In the genomic region with DNA sequence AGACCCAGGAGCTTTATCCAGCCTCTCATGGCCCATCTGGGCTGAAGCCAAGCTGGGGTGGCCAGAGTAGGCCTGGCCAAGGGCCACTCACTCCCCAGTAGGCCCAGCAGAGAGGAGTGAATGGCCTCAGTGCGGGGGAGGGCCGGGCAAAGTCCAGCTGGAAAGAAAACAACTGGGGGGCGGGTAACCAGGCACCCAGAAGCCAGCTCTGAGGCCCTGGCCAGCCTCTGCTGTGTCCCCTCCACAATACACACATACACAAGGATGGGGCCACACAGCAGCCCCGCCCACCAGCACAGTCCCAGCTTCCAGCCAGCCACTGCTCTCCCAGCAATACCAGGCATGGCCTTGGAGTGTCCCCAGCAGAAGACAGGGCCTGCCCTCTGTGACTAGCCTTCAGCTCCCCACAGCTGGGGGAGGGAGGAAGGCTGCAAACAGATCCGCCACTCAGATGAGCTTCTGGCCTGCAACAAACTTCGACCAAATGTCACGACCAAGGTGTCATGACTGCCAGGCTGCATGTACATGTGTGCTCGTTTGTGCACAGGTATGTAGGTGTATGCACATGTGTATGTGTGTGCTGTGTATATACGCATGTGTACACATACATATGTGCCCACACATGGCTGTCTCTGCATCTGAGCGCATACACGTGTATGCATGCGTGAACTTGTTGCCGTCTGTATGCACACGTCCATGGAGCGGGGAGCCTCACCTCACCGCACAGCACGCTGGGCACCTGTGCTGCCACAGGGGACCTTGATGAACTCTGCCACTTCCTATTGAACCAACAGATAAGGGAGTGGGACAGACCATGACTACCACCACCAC, we compare ENCODE assay signal across 1 cellular context.
TF ChIP-seq lines count a peak whose summit lies in the region.

No MANE protein-coding gene starts in this region.

TF ChIP-seq in HepG2, 621 proteins besides CTCF, POLR2A, EP300 and RAD21 (continued from another document and continues in another):
- TF ChIP-seq HBP1 (CRISPR knock-in tag; IDR thresholded peaks at IDR 0.05; ENCODE audit: low read depth) = peak; percentile 87; the same call in 1 of the 2 replicates
- no peak for TF ChIP-seq SCMH1 (CRISPR knock-in tag; IDR thresholded peaks at IDR 0.05; ENCODE audit: borderline replicate concordance)
- no peak for TF ChIP-seq ZFP62 (CRISPR knock-in tag; IDR thresholded peaks at IDR 0.05)
- no peak for TF ChIP-seq ZNF577 (CRISPR knock-in tag; IDR thresholded peaks at IDR 0.05; ENCODE audit: borderline replicate concordance, low read depth)
- TF ChIP-seq NRL (CRISPR knock-in tag; IDR thresholded peaks at IDR 0.05; ENCODE audit: borderline replicate concordance) = peak; percentile 77
- TF ChIP-seq CHD4 (IDR thresholded peaks at IDR 0.05; ENCODE audit: borderline replicate concordance, low read length) = no peak; the same call in 1 of the 2 replicates
- peak; percentile 80 for TF ChIP-seq ZMYM2 (CRISPR knock-in tag; IDR thresholded peaks at IDR 0.05)
- TF ChIP-seq MBNL3 (CRISPR knock-in tag; conservative IDR thresholded peaks at IDR 0.05) = no peak
- TF ChIP-seq ZNF777 (CRISPR knock-in tag; IDR thresholded peaks at IDR 0.05) = no peak
- peak; percentile 87 for TF ChIP-seq WIZ (CRISPR knock-in tag; IDR thresholded peaks at IDR 0.05)
- peak; percentile 96 for TF ChIP-seq ZNF431 (CRISPR knock-in tag; IDR thresholded peaks at IDR 0.05; ENCODE audit: borderline replicate concordance, low read depth)
- TF ChIP-seq JARID2 (CRISPR knock-in tag; IDR thresholded peaks at IDR 0.05; ENCODE audit: insufficient replicate concordance) = peak; percentile 74
- 0 out of 2 replicates have a peak, but pooled peaks have one; percentile 6 for TF ChIP-seq HHEX (CRISPR knock-in tag; IDR thresholded peaks at IDR 0.05)
- TF ChIP-seq ZNF839 (CRISPR knock-in tag; IDR thresholded peaks at IDR 0.05; ENCODE audit: borderline replicate concordance) = peak; percentile 74
- peak; percentile 88 for TF ChIP-seq ZNF770 (CRISPR knock-in tag; IDR thresholded peaks at IDR 0.05)
- TF ChIP-seq ZNF256 (CRISPR knock-in tag; conservative IDR thresholded peaks at IDR 0.05) = peak; percentile 84; the same call in 1 of the 2 replicates
- TF ChIP-seq SMAD1 (CRISPR knock-in tag; IDR thresholded peaks at IDR 0.05; ENCODE audit: borderline replicate concordance, low read depth) = no peak
- TF ChIP-seq AHDC1 (CRISPR knock-in tag; IDR thresholded peaks at IDR 0.05; ENCODE audit: borderline replicate concordance) = peak; percentile 94
- TF ChIP-seq SRSF4 (IDR thresholded peaks at IDR 0.05; ENCODE audit: low read depth, low read length, poor library complexity, severe bottlenecking) = no peak
- TF ChIP-seq ZNF720 (CRISPR knock-in tag; IDR thresholded peaks at IDR 0.05) = no peak; the same call in 1 of the 2 replicates
- peak; percentile 85 for TF ChIP-seq ZNF883 (CRISPR knock-in tag; IDR thresholded peaks at IDR 0.05; ENCODE audit: not compliant biosample characterization)
- TF ChIP-seq ZIK1 (CRISPR knock-in tag; IDR thresholded peaks at IDR 0.05; ENCODE audit: borderline replicate concordance, low read depth) = peak; percentile 88
- TF ChIP-seq, protein P1, sequence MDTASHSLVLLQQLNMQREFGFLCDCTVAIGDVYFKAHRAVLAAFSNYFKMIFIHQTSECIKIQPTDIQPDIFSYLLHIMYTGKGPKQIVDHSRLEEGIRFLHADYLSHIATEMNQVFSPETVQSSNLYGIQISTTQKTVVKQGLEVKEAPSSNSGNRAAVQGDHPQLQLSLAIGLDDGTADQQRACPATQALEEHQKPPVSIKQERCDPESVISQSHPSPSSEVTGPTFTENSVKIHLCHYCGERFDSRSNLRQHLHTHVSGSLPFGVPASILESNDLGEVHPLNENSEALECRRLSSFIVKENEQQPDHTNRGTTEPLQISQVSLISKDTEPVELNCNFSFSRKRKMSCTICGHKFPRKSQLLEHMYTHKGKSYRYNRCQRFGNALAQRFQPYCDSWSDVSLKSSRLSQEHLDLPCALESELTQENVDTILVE (CRISPR knock-in tag; IDR thresholded peaks at IDR 0.05) = peak; percentile 91; the same call in 1 of the 2 replicates
- TF ChIP-seq ZNF766 (CRISPR knock-in tag; IDR thresholded peaks at IDR 0.05; ENCODE audit: borderline replicate concordance) = peak; percentile 99
- peak; percentile 36; the same call in 1 of the 2 replicates for TF ChIP-seq ZNF790 (CRISPR knock-in tag; IDR thresholded peaks at IDR 0.05; ENCODE audit: borderline replicate concordance)
- TF ChIP-seq ZBTB21 (CRISPR knock-in tag; IDR thresholded peaks at IDR 0.05) = no peak
- TF ChIP-seq TOPORS (CRISPR knock-in tag; IDR thresholded peaks at IDR 0.05) = peak; percentile 98
- peak; percentile 99 for TF ChIP-seq ZBTB7B (CRISPR knock-in tag; IDR thresholded peaks at IDR 0.05)
- TF ChIP-seq FIP1L1 (IDR thresholded peaks at IDR 0.05; ENCODE audit: borderline replicate concordance, insufficient read depth, low read depth, low read length) = peak; percentile 98
- TF ChIP-seq KDM5B (CRISPR knock-in tag; IDR thresholded peaks at IDR 0.05; ENCODE audit: borderline replicate concordance) = peak; percentile 96
- peak; percentile 99 for TF ChIP-seq HNF4A (CRISPR knock-in tag; IDR thresholded peaks at IDR 0.05)
- TF ChIP-seq, protein P2, sequence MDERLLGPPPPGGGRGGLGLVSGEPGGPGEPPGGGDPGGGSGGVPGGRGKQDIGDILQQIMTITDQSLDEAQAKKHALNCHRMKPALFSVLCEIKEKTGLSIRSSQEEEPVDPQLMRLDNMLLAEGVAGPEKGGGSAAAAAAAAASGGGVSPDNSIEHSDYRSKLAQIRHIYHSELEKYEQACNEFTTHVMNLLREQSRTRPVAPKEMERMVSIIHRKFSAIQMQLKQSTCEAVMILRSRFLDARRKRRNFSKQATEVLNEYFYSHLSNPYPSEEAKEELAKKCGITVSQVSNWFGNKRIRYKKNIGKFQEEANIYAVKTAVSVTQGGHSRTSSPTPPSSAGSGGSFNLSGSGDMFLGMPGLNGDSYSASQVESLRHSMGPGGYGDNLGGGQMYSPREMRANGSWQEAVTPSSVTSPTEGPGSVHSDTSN (CRISPR knock-in tag; IDR thresholded peaks at IDR 0.05) = peak; percentile 50; the same call in 1 of the 2 replicates
- TF ChIP-seq NFKBIZ (CRISPR knock-in tag; IDR thresholded peaks at IDR 0.05) = peak; percentile 91
- TF ChIP-seq, protein P3, sequence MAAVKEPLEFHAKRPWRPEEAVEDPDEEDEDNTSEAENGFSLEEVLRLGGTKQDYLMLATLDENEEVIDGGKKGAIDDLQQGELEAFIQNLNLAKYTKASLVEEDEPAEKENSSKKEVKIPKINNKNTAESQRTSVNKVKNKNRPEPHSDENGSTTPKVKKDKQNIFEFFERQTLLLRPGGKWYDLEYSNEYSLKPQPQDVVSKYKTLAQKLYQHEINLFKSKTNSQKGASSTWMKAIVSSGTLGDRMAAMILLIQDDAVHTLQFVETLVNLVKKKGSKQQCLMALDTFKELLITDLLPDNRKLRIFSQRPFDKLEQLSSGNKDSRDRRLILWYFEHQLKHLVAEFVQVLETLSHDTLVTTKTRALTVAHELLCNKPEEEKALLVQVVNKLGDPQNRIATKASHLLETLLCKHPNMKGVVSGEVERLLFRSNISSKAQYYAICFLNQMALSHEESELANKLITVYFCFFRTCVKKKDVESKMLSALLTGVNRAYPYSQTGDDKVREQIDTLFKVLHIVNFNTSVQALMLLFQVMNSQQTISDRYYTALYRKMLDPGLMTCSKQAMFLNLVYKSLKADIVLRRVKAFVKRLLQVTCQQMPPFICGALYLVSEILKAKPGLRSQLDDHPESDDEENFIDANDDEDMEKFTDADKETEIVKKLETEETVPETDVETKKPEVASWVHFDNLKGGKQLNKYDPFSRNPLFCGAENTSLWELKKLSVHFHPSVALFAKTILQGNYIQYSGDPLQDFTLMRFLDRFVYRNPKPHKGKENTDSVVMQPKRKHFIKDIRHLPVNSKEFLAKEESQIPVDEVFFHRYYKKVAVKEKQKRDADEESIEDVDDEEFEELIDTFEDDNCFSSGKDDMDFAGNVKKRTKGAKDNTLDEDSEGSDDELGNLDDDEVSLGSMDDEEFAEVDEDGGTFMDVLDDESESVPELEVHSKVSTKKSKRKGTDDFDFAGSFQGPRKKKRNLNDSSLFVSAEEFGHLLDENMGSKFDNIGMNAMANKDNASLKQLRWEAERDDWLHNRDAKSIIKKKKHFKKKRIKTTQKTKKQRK (IDR thresholded peaks at IDR 0.05; ENCODE audit: low read length) = no peak
- TF ChIP-seq, protein P4, sequence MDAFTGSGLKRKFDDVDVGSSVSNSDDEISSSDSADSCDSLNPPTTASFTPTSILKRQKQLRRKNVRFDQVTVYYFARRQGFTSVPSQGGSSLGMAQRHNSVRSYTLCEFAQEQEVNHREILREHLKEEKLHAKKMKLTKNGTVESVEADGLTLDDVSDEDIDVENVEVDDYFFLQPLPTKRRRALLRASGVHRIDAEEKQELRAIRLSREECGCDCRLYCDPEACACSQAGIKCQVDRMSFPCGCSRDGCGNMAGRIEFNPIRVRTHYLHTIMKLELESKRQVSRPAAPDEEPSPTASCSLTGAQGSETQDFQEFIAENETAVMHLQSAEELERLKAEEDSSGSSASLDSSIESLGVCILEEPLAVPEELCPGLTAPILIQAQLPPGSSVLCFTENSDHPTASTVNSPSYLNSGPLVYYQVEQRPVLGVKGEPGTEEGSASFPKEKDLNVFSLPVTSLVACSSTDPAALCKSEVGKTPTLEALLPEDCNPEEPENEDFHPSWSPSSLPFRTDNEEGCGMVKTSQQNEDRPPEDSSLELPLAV (CRISPR knock-in tag; conservative IDR thresholded peaks at IDR 0.05; ENCODE audit: low read depth) = peak; percentile 87; the same call in 1 of the 2 replicates
- peak; percentile 95; the same call in 1 of the 2 replicates for TF ChIP-seq ZNF205 (CRISPR knock-in tag; IDR thresholded peaks at IDR 0.05)
- peak; percentile 81; the same call in 1 of the 2 replicates for TF ChIP-seq ZNF460 (CRISPR knock-in tag; IDR thresholded peaks at IDR 0.05; ENCODE audit: borderline replicate concordance)
- peak; percentile 95 for TF ChIP-seq MAZ (IDR thresholded peaks at IDR 0.05; ENCODE audit: borderline replicate concordance, low read depth, low read length)
- peak; percentile 99 for TF ChIP-seq MAZ (CRISPR knock-in tag; IDR thresholded peaks at IDR 0.05; ENCODE audit: low read depth)
- no peak for TF ChIP-seq ZNF549 (CRISPR knock-in tag; IDR thresholded peaks at IDR 0.05)
- no peak; the same call in 1 of the 2 replicates for TF ChIP-seq ZNF260 (CRISPR knock-in tag; IDR thresholded peaks at IDR 0.05; ENCODE audit: borderline replicate concordance, low read depth)
- peak; percentile 99 for TF ChIP-seq MED1 (CRISPR knock-in tag; IDR thresholded peaks at IDR 0.05)
- no peak for TF ChIP-seq ATF1 (CRISPR knock-in tag; IDR thresholded peaks at IDR 0.05)
- TF ChIP-seq SP140L (CRISPR knock-in tag; IDR thresholded peaks at IDR 0.05; ENCODE audit: borderline replicate concordance) = 0 out of 2 replicates have a peak, but pooled peaks have one; percentile 33
- TF ChIP-seq NCOA5 (CRISPR knock-in tag; IDR thresholded peaks at IDR 0.05) = peak; percentile 96
- TF ChIP-seq ZNF768 (CRISPR knock-in tag; IDR thresholded peaks at IDR 0.05) = no peak; the same call in 1 of the 2 replicates
